ENCODE assay signal across 9 cellular contexts in the genomic region with DNA sequence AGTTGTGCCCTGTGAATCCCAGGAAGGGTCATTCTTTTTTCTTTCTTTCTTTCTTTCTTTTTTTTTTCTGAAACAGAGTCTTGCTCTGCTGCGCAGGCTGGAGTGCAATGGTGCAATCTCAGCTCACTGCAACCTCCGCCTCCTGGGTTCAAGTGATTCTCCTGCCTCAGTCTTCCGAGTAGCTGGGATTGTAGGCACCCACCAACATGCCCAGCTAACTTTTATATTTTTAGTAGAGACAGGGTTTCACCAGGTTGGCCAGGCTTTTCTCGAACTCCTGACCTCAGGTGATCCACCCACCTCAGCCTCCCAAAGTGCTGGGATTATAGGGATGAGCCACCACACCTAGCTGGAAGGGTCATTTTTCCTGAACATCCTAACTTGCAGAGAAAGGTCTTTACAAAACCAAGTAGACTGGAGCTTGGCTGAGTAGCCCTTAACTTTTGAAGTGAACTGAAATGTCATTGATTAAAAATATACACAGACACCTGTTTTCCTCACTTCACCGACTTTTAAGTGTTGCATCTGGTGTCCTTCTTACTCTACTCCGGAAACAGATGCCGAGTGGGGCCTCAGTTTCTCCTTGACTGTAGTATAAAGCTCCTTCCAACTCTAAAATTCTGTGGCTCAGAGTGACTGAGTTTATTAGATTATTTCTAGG. TPM values are rescaled to one million over a fixed set of nuclear protein-coding genes. Genes with fewer than 3 reads are reported as not detected.
DNase-seq lines count a peak whose midpoint lies in the region; ATAC-seq and TF ChIP-seq lines count a peak whose summit lies in the region.
"Not testable (repeated sequence)": the region's sequence is repeated elsewhere in the genome, so short reads cannot be mapped to it uniquely, and the experiment has no call there.
"Had no signal": no experiment of that assay in that cellular context is flagged by ENCODE, and none has a peak within 500 bp of the region (broad histone marks: within the 10 kb centered on the region; RNA-seq: fewer than 3 reads in every experiment).

No MANE protein-coding gene starts in this region.

- H3K9me3 ChIP-seq in BLaER1 treated with 17β-estradiol and CSF1 and Interleukin-3, amounts not matched to agents 10 nM and 100 nM (replicated peaks in 1 of 11); OCI-LY7 (ENCODE audit: low read length); hepatocyte (ENCODE audit: low read depth); psoas muscle: not testable (repeated sequence)

- peaks cover 37% of the 10 kb centered on the region; the same call in 1 of the 2 replicates for H3K79me2 ChIP-seq in OCI-LY7 (ENCODE audit: insufficient read depth, low read depth, low read length)
- H3K79me2 ChIP-seq in hepatocyte = not testable (repeated sequence)

- POLR2A ChIA-PET in OCI-LY7 (lab: Charles Lee) = interaction anchor here (0.6 to 3.0 kb wide), 8 partner anchors 13 to 292 kb away, joined by 3 to 14 read pairs (median 7); no protein-coding TSS in a partner anchor

- peak overlapping the region; percentile 34 to 77 (median 42) for H3K4me3 Mint-ChIP-seq in IgD-negative memory B cell
- H3K4me3 Mint-ChIP-seq in chondrocyte (ENCODE audit: unreplicated experiment) = not testable (repeated sequence)

- 93% methylated on average over 7 of the region's 7 CpGs for WGBS in hepatocyte (ENCODE audit: low lambda C conversion rate, missing lambda C conversion rate)
- 65 to 72% (median 68%) methylated on average over 7 of the region's 7 CpGs for WGBS in psoas muscle, 3 donors

- peak overlapping the region in 2 of 3 donors; percentile 13 to 63 for H3K27ac Mint-ChIP-seq in IgD-negative memory B cell
- not testable (repeated sequence) for H3K27ac Mint-ChIP-seq in chondrocyte (ENCODE audit: unreplicated experiment)

- not testable (repeated sequence) for H3K27me3 Mint-ChIP-seq in IgD-negative memory B cell; chondrocyte (ENCODE audit: low read depth)

- H3K9ac ChIP-seq in BLaER1 treated with 17β-estradiol and CSF1 and Interleukin-3, amounts not matched to agents 10 nM and 100 nM = not testable (repeated sequence)

- H3K9me3 Mint-ChIP-seq in IgD-negative memory B cell; chondrocyte (ENCODE audit: low read depth): not testable (repeated sequence)

- not testable (repeated sequence) for ATAC-seq in psoas muscle

- TF ChIP-seq CTCF in OCI-LY7 (conservative IDR thresholded peaks at IDR 0.05; ENCODE audit: low read length) (peak; percentile 55; the same call in 1 of the 2 replicates), VCaP (conservative IDR thresholded peaks at IDR 0.05) (peak; percentile 19)
- TF ChIP-seq CTCF in chondrocyte (IDR thresholded peaks at IDR 0.05); hepatocyte (IDR thresholded peaks at IDR 0.05; ENCODE audit: poor library complexity); psoas muscle (IDR thresholded peaks at IDR 0.05): not testable (repeated sequence)

- CTCF ChIA-PET in OCI-LY7 (lab: Charles Lee; ENCODE audit: unreplicated experiment) = interaction anchor here (1.0 to 2.3 kb wide), 3 partner anchors 14 to 241 kb away, joined by 3 to 15 read pairs (median 5); no protein-coding TSS in a partner anchor

- H3K27me3 ChIP-seq in BLaER1 treated with 17β-estradiol and CSF1 and Interleukin-3, amounts not matched to agents 10 nM and 100 nM; hepatocyte; psoas muscle (ENCODE audit: insufficient read depth in 3 of 3, low read length in 2 of 3): not testable (repeated sequence)

- H3K4me3 ChIP-seq in BLaER1 treated with 17β-estradiol and CSF1 and Interleukin-3, amounts not matched to agents 10 nM and 100 nM; hepatocyte; psoas muscle: not testable (repeated sequence)
- H3K4me3 ChIP-seq in OCI-LY7 (ENCODE audit: low read depth, low read length, poor library complexity, severe bottlenecking) = peak overlapping the region; percentile 57

- DNase-seq in OCI-LY7 (ENCODE audit: low spot score) (peak; percentile 91), chondrocyte (ENCODE audit: low spot score) (peak; percentile 9)
- not testable (repeated sequence) for DNase-seq in hepatocyte (ENCODE audit: low spot score); psoas muscle

- peaks cover 5 to 37% (median 25%) of the 10 kb centered on the region in 10 experiments for H3K4me1 ChIP-seq in BLaER1 treated with 17β-estradiol and CSF1 and Interleukin-3, amounts not matched to agents 10 nM and 100 nM
- H3K4me1 ChIP-seq in OCI-LY7 (ENCODE audit: insufficient read depth, low read length, poor library complexity, severe bottlenecking) (peaks cover 99% of the 10 kb centered on the region), hepatocyte (ENCODE audit: insufficient read depth) (peaks cover 26% of the 10 kb centered on the region), psoas muscle (peaks cover 31% of the 10 kb centered on the region)

- H2AFZ ChIP-seq in OCI-LY7 (ENCODE audit: low read length); hepatocyte: not testable (repeated sequence)

- not testable (repeated sequence) for H3K36me3 Mint-ChIP-seq in IgD-negative memory B cell; chondrocyte (ENCODE audit: low read depth)

- intact Hi-C loops in OCI-LY7 (cut with micrococcal nuclease; ENCODE audit: unreplicated experiment) (loop anchor here (1.0 kb wide), 1 partner anchor 70 kb away; no protein-coding TSS in a partner anchor), psoas muscle (cut with DNase I) (loop anchor here (5.0 kb wide), 2 partner anchors 44 to 174 kb away; no protein-coding TSS in a partner anchor)

- H4K20me1 ChIP-seq in BLaER1 treated with 17β-estradiol and CSF1 and Interleukin-3, amounts not matched to agents 10 nM and 100 nM; OCI-LY7 (ENCODE audit: insufficient read depth, low read length); hepatocyte (ENCODE audit: insufficient read depth, poor library complexity, severe bottlenecking): not testable (repeated sequence)

- peaks cover 34 to 68% (median 45%) of the 10 kb centered on the region in 3 donors for H3K4me1 Mint-ChIP-seq in IgD-negative memory B cell
- peaks cover 41% of the 10 kb centered on the region for H3K4me1 Mint-ChIP-seq in chondrocyte (ENCODE audit: low read depth)

- H3K4me2 ChIP-seq in BLaER1 treated with 17β-estradiol and CSF1 and Interleukin-3, amounts not matched to agents 10 nM and 100 nM = peak overlapping the region in 7 of 11 experiments; percentile 22 to 56 (median 45); a peak in 13 of 22 replicates
- H3K4me2 ChIP-seq in OCI-LY7 (ENCODE audit: low read length) = peak overlapping the region; percentile 84
- H3K4me2 ChIP-seq in hepatocyte = not testable (repeated sequence)

- not testable (repeated sequence) for H3K9me2 ChIP-seq in OCI-LY7 (ENCODE audit: insufficient read depth, low read length); hepatocyte (replicated peaks; ENCODE audit: insufficient read depth)

- H3K27ac ChIP-seq in BLaER1 treated with 17β-estradiol and CSF1 and Interleukin-3, amounts not matched to agents 10 nM and 100 nM = not testable (repeated sequence)
- H3K27ac ChIP-seq in OCI-LY7 (ENCODE audit: low read depth, low read length, poor library complexity, severe bottlenecking) (peak overlapping the region; percentile 99), VCaP (peak overlapping the region; percentile 97), hepatocyte (peak overlapping the region; percentile 79), psoas muscle (peak overlapping the region; percentile 23)

- not testable (repeated sequence) for BruUV-seq in OCI-LY7 (replicated peaks; lab: Mats Ljungman, UMichigan)

- H3K36me3 ChIP-seq in BLaER1 treated with 17β-estradiol and CSF1 and Interleukin-3, amounts not matched to agents 10 nM and 100 nM; OCI-LY7 (ENCODE audit: insufficient read depth, low read length); hepatocyte (replicated peaks; ENCODE audit: insufficient read depth, low read depth); psoas muscle (ENCODE audit: insufficient read depth in 1 of 2, low read depth in 1 of 2): not testable (repeated sequence)

RNA-seq across cellular contexts. Expression of a gene that starts 6.4 kb away (rescaled TPM):
- 3.4 TPM for polyA plus RNA-seq in IgD-negative memory B cell
- 17.6 and 22.4 TPM in 2 replicates for total RNA-seq in OCI-LY7 (2014; rRNA removed; shearing (Covaris generic))
- total RNA-seq in OCI-LY7 (2022) = 37.8 and 43.5 TPM in 2 replicates
- total RNA-seq in chondrocyte = 33.4 to 34.4 TPM (median 33.7 TPM) in 3 replicates
- total RNA-seq in hepatocyte = 27.6 and 30.9 TPM in 2 replicates
- polyA plus RNA-seq in hepatocyte = 3.7 and 5.4 TPM in 2 replicates
- 10 to 100 TPM; 17.6 to 23.4 (median 19.8) TPM for total RNA-seq in psoas muscle
- 10 to 100 TPM; 11.2 to 19.0 (median 15.2) TPM for polyA plus RNA-seq in psoas muscle

RNA-seq across cellular contexts. Expression of a gene that starts 39.2 kb away (rescaled TPM):
- polyA plus RNA-seq in IgD-negative memory B cell = 2.8 TPM
- 1.9 and 2.8 TPM in 2 replicates for total RNA-seq in OCI-LY7 (2014; rRNA removed; shearing (Covaris generic))
- total RNA-seq in OCI-LY7 (2022) = 2.0 TPM in 2 replicates
- total RNA-seq in chondrocyte = 1.2 to 1.4 TPM (median 1.2 TPM) in 3 replicates
- total RNA-seq in hepatocyte = 1.5 TPM in 1 of 2 replicates, not detected in the other
- 0.33 and 0.46 TPM in 2 replicates for polyA plus RNA-seq in hepatocyte
- total RNA-seq in psoas muscle = 100 to 1,000 TPM in 3 of 4 donors, 10 to 100 TPM in 1; 80.2 to 150 (median 118) TPM
- 100 to 1,000 TPM in 2 of 3 donors, 10 to 100 TPM in 1; 38.8 to 142 (median 115) TPM for polyA plus RNA-seq in psoas muscle
- total RNA-seq: G401 had no signal
- polyA plus RNA-seq: GM23248 had no signal

RNA-seq across cellular contexts. Expression of a gene that starts 47.1 kb away (rescaled TPM):
- polyA plus RNA-seq in IgD-negative memory B cell = 12.0 TPM
- 80.9 and 93.2 TPM in 2 replicates for total RNA-seq in OCI-LY7 (2014; rRNA removed; shearing (Covaris generic))
- 175 and 210 TPM in 2 replicates for total RNA-seq in OCI-LY7 (2022)
- total RNA-seq in chondrocyte = 49.6 to 74.4 TPM (median 68.2 TPM) in 3 replicates
- total RNA-seq in hepatocyte = 15.4 and 22.7 TPM in 2 replicates
- 4.6 and 12.6 TPM in 2 replicates for polyA plus RNA-seq in hepatocyte
- total RNA-seq in psoas muscle = 10 to 100 TPM; 15.5 to 38.3 (median 27.1) TPM
- 1 to 10 TPM; 2.1 to 6.9 (median 3.5) TPM for polyA plus RNA-seq in psoas muscle

Comparison
In these comparisons a context has a peak if more than half of its experiments do, and no peak if none do; other contexts are left out.
1. RNA of a gene that starts 39.2 kb away (total RNA-seq): 80.2 to 150 TPM in psoas muscle; 1.9 to 2.8 TPM in OCI-LY7, 1.5 TPM in hepatocyte and 1.2 to 1.4 TPM in chondrocyte; every median in the first group is over 10 times any median in the second.